In genomic region chr15:80682201-80682600, GRCh38 we compare ENCODE assay signal across 28 cellular contexts.
"Had no signal": no experiment of that assay in that cellular context is flagged by ENCODE, and none has a peak within 500 bp of the region (broad histone marks: within the 10 kb centered on the region; RNA-seq: fewer than 3 reads in every experiment).

No MANE protein-coding gene starts in this region.

- H3K4me1 Mint-ChIP-seq: memory B cell; nephron; stimulated activated naive CD8-positive, alpha-beta T cell treated with anti-CD3 and anti-CD28 coated beads, Interleukin-15, amount 100 ng/mL, for 72 hours had no signal

- FAIRE-seq: endothelial cell of umbilical vein, keratinocyte, urothelium cell line had no signal

- H3K27ac Mint-ChIP-seq: memory B cell; naive thymus-derived CD4-positive, alpha-beta T cell; nephron; stimulated activated naive B cell treated with anti-CD40 and anti-IgM and Interleukin-4, amounts not matched to agents 10 μg/mL and 1 μg/mL and 100 μg/mL, for 72 hours; stimulated activated naive CD8-positive, alpha-beta T cell treated with anti-CD3 and anti-CD28 coated beads, Interleukin-15, amount 100 ng/mL, for 72 hours had no signal

- H3K4me1 ChIP-seq: heart right ventricle, psoas muscle, sigmoid colon had no signal

- H3K9me3 Mint-ChIP-seq: nephron had no signal

- H3K9me3 ChIP-seq: esophagus muscularis mucosa, heart right ventricle, psoas muscle, sigmoid colon, spleen, suprapubic skin, upper lobe of left lung had no signal

- H3K36me3 ChIP-seq: esophagus muscularis mucosa, heart right ventricle, sigmoid colon, spleen, suprapubic skin, upper lobe of left lung had no signal

- H3K36me3 Mint-ChIP-seq: memory B cell; naive thymus-derived CD4-positive, alpha-beta T cell; stimulated activated naive B cell treated with anti-CD40 and anti-IgM and Interleukin-4, amounts not matched to agents 10 μg/mL and 1 μg/mL and 100 μg/mL, for 72 hours had no signal

- H3K4me3 Mint-ChIP-seq: memory B cell; naive thymus-derived CD4-positive, alpha-beta T cell; nephron; stimulated activated naive B cell treated with anti-CD40 and anti-IgM and Interleukin-4, amounts not matched to agents 10 μg/mL and 1 μg/mL and 100 μg/mL, for 72 hours; stimulated activated naive CD8-positive, alpha-beta T cell treated with anti-CD3 and anti-CD28 coated beads, Interleukin-15, amount 100 ng/mL, for 72 hours had no signal

- H3K27ac ChIP-seq: coronary artery, esophagus muscularis mucosa, heart right ventricle, psoas muscle, sigmoid colon, spleen, suprapubic skin, upper lobe of left lung had no signal

- H3K27me3 ChIP-seq: sigmoid colon, spleen, suprapubic skin, upper lobe of left lung had no signal

- DNase-seq: central memory CD4-positive, alpha-beta T cell; dermis blood vessel endothelial cell; effector memory CD4-positive, alpha-beta T cell; foreskin melanocyte; glutamatergic neuron; heart right ventricle; hypothalamus; naive thymus-derived CD4-positive, alpha-beta T cell; nucleus accumbens; posterior cingulate gyrus; psoas muscle; right cardiac atrium; sigmoid colon; spleen; stimulated activated CD4-positive, alpha-beta T cell treated with anti-CD3 and anti-CD28 coated beads, Interleukin-4, amount 100 ng/mL, for 4 hours; stimulated activated naive B cell treated with anti-CD40 and anti-IgM and Interleukin-4, amounts not matched to agents 10 μg/mL and 1 μg/mL and 100 μg/mL, for 72 hours; stimulated activated naive CD8-positive, alpha-beta T cell treated with anti-CD3 and anti-CD28 coated beads, Interleukin-15, amount 100 ng/mL, for 72 hours; upper lobe of left lung had no signal

- H3K4me3 ChIP-seq: coronary artery, esophagus muscularis mucosa, heart right ventricle, lung, psoas muscle, sigmoid colon, spleen, suprapubic skin, upper lobe of left lung had no signal

- ATAC-seq: heart right ventricle; left lobe of liver; naive thymus-derived CD4-positive, alpha-beta T cell; psoas muscle; right cardiac atrium; stimulated activated naive B cell treated with anti-CD40 and anti-IgM and Interleukin-4, amounts not matched to agents 10 μg/mL and 1 μg/mL and 100 μg/mL, for 72 hours; stimulated activated naive CD8-positive, alpha-beta T cell treated with anti-CD3 and anti-CD28 coated beads, Interleukin-15, amount 100 ng/mL, for 72 hours had no signal
